8 cellular contexts compared by ENCODE assay signal in the genomic region with DNA sequence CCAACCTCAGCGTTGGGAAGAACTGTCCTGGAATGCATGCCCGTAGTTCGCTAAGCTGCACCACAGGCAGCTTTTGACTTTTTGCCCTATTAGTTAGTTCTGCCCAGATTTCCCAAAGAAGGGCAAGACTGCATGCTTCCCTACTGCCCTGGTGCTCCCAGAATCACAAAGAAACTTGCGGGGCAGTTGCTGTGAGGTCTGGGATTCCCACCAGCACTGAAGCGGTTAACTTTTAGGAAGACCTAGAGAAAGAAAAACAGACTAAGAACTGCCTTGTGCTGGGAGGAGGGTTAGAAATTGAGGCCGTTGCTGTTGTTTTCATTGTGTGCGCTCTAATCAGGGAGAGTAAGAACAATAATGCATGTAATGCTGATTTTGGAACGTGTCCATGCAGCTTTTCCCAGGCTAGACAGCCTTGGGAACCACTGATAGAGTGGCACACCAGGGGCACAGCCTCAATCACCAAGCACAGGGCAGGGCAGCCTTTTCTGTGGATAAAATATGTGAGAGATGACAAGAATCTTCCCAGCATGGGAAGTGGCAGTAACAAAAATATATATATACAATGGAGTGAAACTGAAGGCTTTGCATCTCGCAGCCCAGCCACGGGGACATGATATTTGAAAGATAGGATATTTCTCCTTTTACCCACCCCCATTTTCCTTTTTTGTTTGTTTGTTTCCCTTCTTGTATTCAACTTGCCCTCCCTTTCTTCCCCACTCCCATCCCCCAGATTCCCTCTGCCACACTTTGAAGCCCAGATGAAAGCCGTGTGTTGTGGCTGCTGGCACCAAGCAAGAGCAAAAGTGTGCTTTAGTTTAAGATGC.
DNase-seq lines count a peak whose midpoint lies in the region; ATAC-seq and TF ChIP-seq lines count a peak whose summit lies in the region.

No MANE protein-coding gene starts in this region.

- peaks cover 57% of the 10 kb centered on the region for H3K4me1 Mint-ChIP-seq in chondrocyte (ENCODE audit: low read depth)

- H3K27ac Mint-ChIP-seq in chondrocyte (ENCODE audit: unreplicated experiment) = peak overlapping the region; percentile 99

- H3K27me3 Mint-ChIP-seq in chondrocyte (ENCODE audit: low read depth) = no peaks in the 10 kb centered on the region

- DNase-seq in NCI-H2081 (lab: John Stamatoyannopoulos, UW) = peak; percentile 18 to 54
- DNase-seq in NCI-H2081 treated with DMSO at 0.1 percent for 48 hours (lab: John Stamatoyannopoulos, UW) = no peak
- no peak for DNase-seq in chondrocyte (ENCODE audit: low spot score)
- DNase-seq in left kidney (ENCODE audit: low read depth, low spot score) = peak; percentile 80
- DNase-seq in superior temporal gyrus (ENCODE audit: extremely low spot score) = peak; percentile 73
- DNase-seq in activated gamma-delta T cell treated with Interleukin-2 at 50 U/mL for 16 hours = no peak

- peaks cover 7% of the 10 kb centered on the region for H3K36me3 Mint-ChIP-seq in chondrocyte (ENCODE audit: low read depth)

- H3K9me3 Mint-ChIP-seq in chondrocyte (ENCODE audit: low read depth) = peaks cover 5% of the 10 kb centered on the region

- TF ChIP-seq CTCF in chondrocyte (IDR thresholded peaks at IDR 0.05) = no peak

- peak overlapping the region; percentile 64 for H3K4me3 Mint-ChIP-seq in chondrocyte (ENCODE audit: unreplicated experiment)

- no peak for ATAC-seq in HG02763 (IDR thresholded peaks at IDR 0.05; ENCODE audit: unreplicated experiment)
- no peak for ATAC-seq in HG03460 (IDR thresholded peaks at IDR 0.05; ENCODE audit: unreplicated experiment)

Comparison
In these comparisons a context has a peak if more than half of its experiments do, and no peak if none do; other contexts are left out.
1. DNase-seq: peak in NCI-H2081 (2 of 2), left kidney (single experiment) and superior temporal gyrus (single experiment); none in NCI-H2081 treated with DMSO at 0.1 percent for 48 hours (single experiment), chondrocyte (single experiment) and activated gamma-delta T cell treated with Interleukin-2 at 50 U/mL for 16 hours (single experiment).